ENCODE assay signal across 8 cellular contexts in the genomic region with DNA sequence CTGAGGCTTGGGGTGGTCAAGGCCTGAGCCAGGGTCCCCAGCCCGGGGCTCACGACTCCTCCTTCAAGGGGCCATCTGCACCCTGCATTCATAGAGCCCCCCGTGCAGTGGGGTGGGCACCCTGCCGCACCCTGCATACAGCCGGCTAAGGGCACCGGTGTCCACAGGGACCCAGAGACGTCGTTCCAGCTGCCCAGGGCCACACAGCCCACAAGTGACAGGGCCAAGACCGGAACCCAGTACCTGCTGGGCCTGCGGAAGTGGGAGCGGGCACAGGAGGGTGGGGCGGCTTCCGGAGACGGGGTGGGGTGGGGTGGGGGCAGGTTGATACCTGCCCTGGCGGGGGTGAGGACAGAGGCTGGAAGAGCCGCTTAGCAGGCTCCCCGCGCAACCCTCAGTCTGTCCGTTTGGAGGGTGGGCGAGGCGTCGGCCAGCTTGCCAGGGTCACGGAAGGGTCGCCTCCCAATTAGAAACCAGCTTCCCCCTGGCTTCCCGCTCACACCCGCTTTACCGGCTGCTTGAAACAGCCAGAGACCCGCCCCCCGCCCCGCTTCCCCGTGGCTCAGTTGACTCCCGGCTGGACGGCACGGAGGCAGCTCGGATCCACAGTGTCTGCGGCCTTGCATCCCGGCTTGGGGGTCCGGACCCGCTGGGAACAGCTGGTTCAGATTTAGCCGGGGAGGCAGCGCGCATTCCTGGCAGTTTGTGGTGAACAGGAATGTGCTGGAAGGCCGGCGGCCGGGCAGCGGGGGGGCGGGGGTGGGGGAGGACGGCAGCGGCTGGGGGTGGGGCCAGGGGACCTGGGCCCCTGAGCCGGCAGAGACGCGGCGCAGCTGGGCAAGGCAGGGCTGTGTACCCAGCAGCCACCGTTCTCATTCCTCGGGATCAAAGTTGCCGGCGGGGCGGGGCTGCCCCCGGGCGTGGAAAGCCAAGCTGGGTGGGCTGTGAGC. TPM values are rescaled to one million over a fixed set of nuclear protein-coding genes. Genes with fewer than 3 reads are reported as not detected.
DNase-seq lines count a peak whose midpoint lies in the region; ATAC-seq, FAIRE-seq and TF ChIP-seq lines count a peak whose summit lies in the region.

No MANE protein-coding gene starts in this region.

- FAIRE-seq in D721Med (lab: Jason Lieb, UNC), result no peak

- intact Hi-C loops in left cardiac atrium (cut with DNase I), result loop anchor here in 1 of 2 donors (5.0 kb wide), 1 partner anchor 74 kb away; the partner anchor contains the start of gene GPX4

- TF ChIP-seq CTCF in BJ (IDR thresholded peaks at IDR 0.05; ENCODE audit: insufficient read depth, low read depth, low read length) (no peak), RWPE1 (conservative IDR thresholded peaks at IDR 0.05; ENCODE audit: low read depth) (no peak), D721Med (IDR thresholded peaks at IDR 0.05; ENCODE audit: insufficient read depth, missing control alignments) (no peak)

- H3K9ac ChIP-seq in adipocyte (ENCODE audit: low read length) (peak overlapping the region; percentile 100), rectal smooth muscle tissue (ENCODE audit: low read length) (no peak overlapping the region)

- CTCF ChIA-PET in BJ (lab: Yijun Ruan, JAX) (interaction anchor here (1.1 to 1.6 kb wide), 2 partner anchors 9 to 212 kb away, joined by 3 read pairs; no protein-coding TSS in a partner anchor), RWPE1 (lab: Yijun Ruan, JAX) (interaction anchor here (0.6 to 0.9 kb wide), 4 partner anchors 9 to 216 kb away, joined by 3 to 6 read pairs (median 4); no protein-coding TSS in a partner anchor)

- POLR2A ChIA-PET in BJ (lab: Charles Lee) (interaction anchor here (0.5 to 0.9 kb wide), 7 partner anchors 27 to 241 kb away, joined by 3 to 9 read pairs (median 5); partner anchors contain the start of gene CIRBP), RWPE1 (lab: Yijun Ruan, JAX; ENCODE audit: low non-redundant PET) (interaction anchor here (0.5 to 2.8 kb wide), 6 partner anchors 11 to 241 kb away, joined by 3 to 11 read pairs (median 5); partner anchors contain the start of genes ABCA7 and CIRBP)

- H3K36me3 ChIP-seq in BJ (ENCODE audit: control insufficient read depth, insufficient read depth, low read length), result peaks cover 16% of the 10 kb centered on the region
- H3K36me3 ChIP-seq in adipocyte (ENCODE audit: control insufficient read depth, insufficient read depth, low read length, severe bottlenecking), result peaks cover 22% of the 10 kb centered on the region
- peaks cover 7% of the 10 kb centered on the region for H3K36me3 ChIP-seq in rectal smooth muscle tissue (ENCODE audit: control insufficient read depth, insufficient read depth, low read length)

- no peaks in the 10 kb centered on the region for H3K27me3 ChIP-seq in BJ (ENCODE audit: control insufficient read depth, insufficient read depth, low read length)
- no peaks in the 10 kb centered on the region for H3K27me3 ChIP-seq in adipocyte (replicated peaks; ENCODE audit: control insufficient read depth, insufficient read depth, low read length)
- no peaks in the 10 kb centered on the region for H3K27me3 ChIP-seq in rectal smooth muscle tissue (ENCODE audit: control insufficient read depth, insufficient read depth, low read length)

- H3K27ac ChIP-seq in RWPE1 (peak overlapping the region; percentile 99), rectal smooth muscle tissue (ENCODE audit: low read depth, low read length) (peak overlapping the region; percentile 99)

- no peaks in the 10 kb centered on the region for H3K9me3 ChIP-seq in adipocyte (ENCODE audit: control insufficient read depth, low read length)

- peak; percentile 54 to 59 for ATAC-seq in left cardiac atrium
- ATAC-seq in GM21515 (IDR thresholded peaks at IDR 0.05; ENCODE audit: unreplicated experiment), result no peak

- H3K4me3 ChIP-seq in BJ (ENCODE audit: low read depth, low read length), result peak overlapping the region; percentile 96
- peak overlapping the region; percentile 99 for H3K4me3 ChIP-seq in adipocyte (ENCODE audit: low read length)
- peak overlapping the region; percentile 90 for H3K4me3 ChIP-seq in rectal smooth muscle tissue (ENCODE audit: low read length)

- peak; percentile 76 for DNase-seq in BJ (ENCODE audit: low read depth)
- DNase-seq in GM19240 (ENCODE audit: insufficient read length, low spot score), result peak; percentile 53
- DNase-seq in RWPE1 (ENCODE audit: low spot score), result peak; percentile 89
- DNase-seq in adipocyte (ENCODE audit: low read depth), result peak; percentile 98
- DNase-seq in left cardiac atrium, result peak; percentile 77
- DNase-seq in D721Med (ENCODE audit: insufficient read length, low spot score), result no peak

- H3K4me1 ChIP-seq in adipocyte (ENCODE audit: control insufficient read depth, insufficient read depth, low read length) (peaks cover 13% of the 10 kb centered on the region), rectal smooth muscle tissue (ENCODE audit: control insufficient read depth, insufficient read depth, low read length) (peaks cover 3% of the 10 kb centered on the region)

RNA-seq across cellular contexts. Expression of gene CNN2, which starts 1.8 kb away (rescaled TPM):
- polyA plus RNA-seq in BJ (2011; rRNA removed), result 315 and 529 TPM in 2 replicates
- 851 and 853 TPM in 2 replicates for polyA minus RNA-seq in BJ (2011; rRNA and poly(A)+ RNA removed)
- 10 to 100 TPM; 74.4 to 83.8 TPM for total RNA-seq in left cardiac atrium

RNA-seq across cellular contexts. Expression of gene RNU6-2, which starts 6.9 kb away (rescaled TPM):
- not detected in 2 replicates for polyA plus RNA-seq in BJ (2011; rRNA removed)
- not detected in 2 replicates for polyA minus RNA-seq in BJ (2011; rRNA and poly(A)+ RNA removed)
- total RNA-seq in left cardiac atrium, result not detected

RNA-seq across cellular contexts. Expression of gene TMEM259, which starts 7.3 kb away (rescaled TPM):
- 69.2 and 111 TPM in 2 replicates for polyA plus RNA-seq in BJ (2011; rRNA removed)
- 42.4 and 68.8 TPM in 2 replicates for polyA minus RNA-seq in BJ (2011; rRNA and poly(A)+ RNA removed)
- total RNA-seq in left cardiac atrium, result 100 to 1,000 TPM; 110 to 144 TPM

RNA-seq across cellular contexts. Expression of gene ABCA7, which starts 11.7 kb away (rescaled TPM):
- 1.3 and 1.9 TPM in 2 replicates for polyA plus RNA-seq in BJ (2011; rRNA removed)
- polyA minus RNA-seq in BJ (2011; rRNA and poly(A)+ RNA removed), result 2.3 and 3.9 TPM in 2 replicates
- total RNA-seq in left cardiac atrium, result 10 to 100 TPM in 1 of 2 donors, 1 to 10 TPM in 1; 7.7 to 10.0 TPM

RNA-seq across cellular contexts. Expression of gene GRIN3B, which starts 28.0 kb away (rescaled TPM):
- polyA plus RNA-seq in BJ (2011; rRNA removed), result 0.28 and 0.32 TPM in 2 replicates
- 0.38 TPM in 1 of 2 replicates, not detected in the other for polyA minus RNA-seq in BJ (2011; rRNA and poly(A)+ RNA removed)
- under 1 TPM in 1 of 2 donors, not detected in 1; 0.06 TPM for total RNA-seq in left cardiac atrium
